26 cellular contexts compared by ENCODE assay signal in genomic region chr3:99702953-99703352, GRCh38.
"Had no signal": no experiment of that assay in that cellular context is flagged by ENCODE, and none has a peak within 500 bp of the region (broad histone marks: within the 10 kb centered on the region; RNA-seq: fewer than 3 reads in every experiment).

No MANE protein-coding gene starts in this region.

- H3K4me3 ChIP-seq: left lung, lower lobe of right lung, mucosa of descending colon, pancreas, prostate gland, skin epidermis, thyroid gland had no signal

- DNase-seq: activated CD4-positive, alpha-beta T cell treated with anti-CD3 and anti-CD28 coated beads for 48 hours; activated CD4-positive, alpha-beta T cell treated with anti-CD3 and anti-CD28 coated beads, Interleukin-2, amount 50 U/mL, for 48 hours; activated CD8-positive, alpha-beta memory T cell treated with anti-CD3 and anti-CD28 coated beads for 24 hours; activated effector memory CD4-positive, alpha-beta T cell treated with Interleukin-2 at 50 U/mL for 16 hours; activated naive CD4-positive, alpha-beta T cell treated with Interleukin-2 at 50 U/mL for 16 hours; aorta; central memory CD4-positive, alpha-beta T cell; dermis blood vessel endothelial cell; effector CD4-positive, alpha-beta T cell; left lung; lower lobe of right lung; mucosa of descending colon; pancreas; retina; stimulated activated CD4-positive, alpha-beta T cell treated with anti-CD3 and anti-CD28 coated beads, Interleukin-4, amount 100 ng/mL, for 4 hours; stimulated activated CD8-positive, alpha-beta memory T cell treated with anti-CD3 and anti-CD28 coated beads, Interleukin-4, amount 100 ng/mL, for 48 hours; stimulated activated naive CD8-positive, alpha-beta T cell treated with anti-CD3 and anti-CD28 coated beads, Interleukin-15, amount 100 ng/mL, for 72 hours; T-helper 9 cell; thyroid gland; WERI-Rb-1 had no signal

- H3K36me3 ChIP-seq: lower lobe of right lung, neutrophil, pancreas, prostate gland, thyroid gland, WERI-Rb-1 had no signal

- H3K27ac ChIP-seq: lower lobe of right lung, neutrophil, pancreas, prostate gland, skin epidermis, thyroid gland, WERI-Rb-1 had no signal

- H3K9me3 ChIP-seq: left lung, lower lobe of right lung, mucosa of descending colon, neutrophil, pancreas, prostate gland, thyroid gland had no signal

- ATAC-seq: activated CD4-positive, CD25-positive, alpha-beta regulatory T cell treated with anti-CD3 and anti-CD28 coated beads, Interleukin-2, amount 50 U/mL, for 24 hours; mucosa of descending colon; pancreas; sciatic nerve; stimulated activated memory B cell treated with anti-CD40 and anti-IgM and Interleukin-4, amounts not matched to agents 10 μg/mL and 1 μg/mL and 100 μg/mL, for 72 hours; stimulated activated naive CD8-positive, alpha-beta T cell treated with anti-CD3 and anti-CD28 coated beads, Interleukin-15, amount 100 ng/mL, for 72 hours had no signal

- H3K27me3 ChIP-seq: left lung, neutrophil, thyroid gland had no signal

- H3K4me1 ChIP-seq: pancreas, prostate gland, thyroid gland had no signal
